ENCODE assay signal across 15 cellular contexts in the genomic region with DNA sequence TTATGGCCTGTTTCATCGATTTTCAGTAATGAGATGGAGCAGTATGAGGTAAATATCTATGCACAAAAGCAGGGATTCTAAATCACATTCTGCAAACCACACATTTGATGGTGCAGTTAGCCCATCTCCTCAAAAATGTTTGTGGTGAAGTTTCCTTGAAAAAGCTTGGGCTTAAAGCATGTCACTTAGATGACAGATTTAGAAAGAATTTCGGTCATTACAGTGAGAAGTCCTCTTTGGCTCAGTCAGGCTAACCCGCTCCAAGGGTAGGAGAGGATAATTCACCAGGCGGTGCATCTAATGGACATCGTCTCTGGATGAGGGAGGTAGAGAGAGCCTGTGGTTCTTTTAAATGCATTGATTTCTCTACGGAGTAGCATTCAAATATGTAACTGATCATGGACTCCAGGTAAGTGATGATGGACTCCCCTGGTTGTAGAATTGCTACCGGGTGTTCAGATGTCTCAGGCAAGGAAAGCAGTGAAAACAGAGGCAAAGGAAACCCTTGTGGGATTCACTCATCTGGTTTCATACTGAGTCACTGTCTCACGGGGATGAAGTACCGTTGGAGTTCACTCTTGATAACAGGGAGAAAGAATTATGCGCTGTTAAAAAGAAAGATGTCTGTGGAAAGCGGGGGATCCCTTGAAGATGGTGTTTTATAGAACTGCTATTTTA.
DNase-seq lines count a peak whose midpoint lies in the region; ATAC-seq, FAIRE-seq and TF ChIP-seq lines count a peak whose summit lies in the region.
"Had no signal": no experiment of that assay in that cellular context is flagged by ENCODE, and none has a peak within 500 bp of the region (broad histone marks: within the 10 kb centered on the region; RNA-seq: fewer than 3 reads in every experiment).

No MANE protein-coding gene starts in this region.

- ATAC-seq in GM19035 (IDR thresholded peaks at IDR 0.05; ENCODE audit: unreplicated experiment) = peak; percentile 46
- ATAC-seq in GM18870 (IDR thresholded peaks at IDR 0.05; ENCODE audit: unreplicated experiment) = no peak
- ATAC-seq: activated CD8-positive, alpha-beta memory T cell treated with anti-CD3 and anti-CD28 coated beads, Interleukin-2, amount 10 ng/mL, durations not matched to agents 7 days and 5 days; heart right ventricle; left colon had no signal

- H3K9me2 ChIP-seq in OCI-LY7 (ENCODE audit: insufficient read depth, low read length) = no peaks in the 10 kb centered on the region

- no peaks in the 10 kb centered on the region for H3K9me3 ChIP-seq in thyroid gland
- no peaks in the 10 kb centered on the region for H3K9me3 ChIP-seq in OCI-LY7 (ENCODE audit: low read length)

- no TSS peak for BruUV-seq in OCI-LY7 (replicated peaks; lab: Mats Ljungman, UMichigan)

- no peaks in the 10 kb centered on the region for H3K27me3 ChIP-seq in thyroid gland
- H3K27me3 ChIP-seq: heart right ventricle had no signal

- H3K27ac ChIP-seq in thyroid gland (no peak overlapping the region), OCI-LY7 (ENCODE audit: low read depth, low read length, poor library complexity, severe bottlenecking) (no peak overlapping the region)
- H3K27ac ChIP-seq: coronary artery, heart right ventricle, thoracic aorta had no signal

- 92 to 93% methylated on average over 11 of the region's 11 CpGs for WGBS in thyroid gland, 2 donors

- FAIRE-seq in frontal cortex (lab: Jason Lieb, UNC) = no peak

- CTCF ChIA-PET in OCI-LY7 (lab: Charles Lee; ENCODE audit: unreplicated experiment) = no interaction called here

- intact Hi-C loops in thyroid gland (cut with DNase I) = no loop called here
- intact Hi-C loops in OCI-LY7 (cut with micrococcal nuclease; ENCODE audit: unreplicated experiment) = no loop called here

- TF ChIP-seq CTCF in thyroid gland (IDR thresholded peaks at IDR 0.05) (no peak), OCI-LY7 (conservative IDR thresholded peaks at IDR 0.05; ENCODE audit: low read length) (no peak)

- H3K36me3 ChIP-seq in thyroid gland = no peaks in the 10 kb centered on the region
- no peaks in the 10 kb centered on the region for H3K36me3 ChIP-seq in OCI-LY7 (ENCODE audit: insufficient read depth, low read length)
- H3K36me3 ChIP-seq: thoracic aorta had no signal

- H3K4me1 ChIP-seq in thyroid gland (no peaks in the 10 kb centered on the region), OCI-LY7 (ENCODE audit: insufficient read depth, low read length, poor library complexity, severe bottlenecking) (no peaks in the 10 kb centered on the region)
- H3K4me1 ChIP-seq: heart right ventricle had no signal

- no peak overlapping the region for H2AFZ ChIP-seq in OCI-LY7 (ENCODE audit: low read length)

- POLR2A ChIA-PET in OCI-LY7 (lab: Charles Lee) = interaction anchor here (0.8 kb wide), 1 partner anchor 63 kb away, joined by 4 read pairs; no protein-coding TSS in a partner anchor

- peak; percentile 60 for DNase-seq in AG08395 (ENCODE audit: low spot score)
- peak; percentile 64 for DNase-seq in HT1080 (ENCODE audit: low read depth)
- peak; percentile 29 for DNase-seq in dedifferentiated amniotic fluid mesenchymal stem cell (ENCODE audit: extremely low spot score)
- no peak for DNase-seq in frontal cortex (ENCODE audit: low spot score in 2 of 2)
- no peak for DNase-seq in thyroid gland
- DNase-seq in OCI-LY7 (ENCODE audit: low spot score) = no peak
- DNase-seq: activated CD8-positive, alpha-beta memory T cell treated with anti-CD3 and anti-CD28 coated beads, Interleukin-2, amount 10 ng/mL, durations not matched to agents 7 days and 5 days; DMS 273 treated with DMSO at 0.1 percent for 48 hours; heart right ventricle; left colon; naive B cell had no signal

- no peak for TF ChIP-seq POLR2A in thyroid gland (IDR thresholded peaks at IDR 0.05)

- H3K4me2 ChIP-seq in OCI-LY7 (ENCODE audit: low read length) = no peak overlapping the region

- no peak overlapping the region for H3K4me3 ChIP-seq in thyroid gland (replicated peaks in 1 of 3)
- no peak overlapping the region for H3K4me3 ChIP-seq in OCI-LY7 (ENCODE audit: low read depth, low read length, poor library complexity, severe bottlenecking)
- H3K4me3 ChIP-seq: coronary artery, heart right ventricle, thoracic aorta had no signal

- H3K79me2 ChIP-seq in OCI-LY7 (ENCODE audit: insufficient read depth, low read depth, low read length) = no peaks in the 10 kb centered on the region

- H4K20me1 ChIP-seq in OCI-LY7 (ENCODE audit: insufficient read depth, low read length) = no peaks in the 10 kb centered on the region

Comparison
In these comparisons a context has a peak if more than half of its experiments do, and no peak if none do; other contexts are left out.
1. DNase-seq: peak in AG08395 (single experiment), HT1080 (single experiment) and dedifferentiated amniotic fluid mesenchymal stem cell (single experiment); none in frontal cortex (0 of 2), thyroid gland (0 of 2) and OCI-LY7 (single experiment).